12 cellular contexts compared by ENCODE assay signal in the genomic region with DNA sequence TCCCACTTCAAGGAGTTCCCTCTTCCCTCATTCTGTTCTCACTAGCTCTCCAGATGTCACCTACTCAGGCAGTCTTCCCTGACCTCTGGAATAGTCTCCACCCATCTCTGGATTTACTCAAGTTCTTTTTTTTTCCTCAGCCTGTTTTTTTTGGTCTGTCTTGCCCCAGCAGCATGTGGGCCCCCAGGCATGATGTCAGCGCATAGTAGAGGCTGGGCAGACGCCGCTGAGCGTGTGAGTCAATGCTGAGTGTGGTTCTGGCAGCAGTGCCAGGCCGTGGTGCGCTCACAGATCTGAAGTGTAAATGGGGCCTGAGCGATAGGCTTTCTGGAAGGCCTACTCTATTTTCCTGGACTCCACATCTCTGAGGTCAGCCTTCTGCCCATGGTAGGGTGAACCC. TPM values are rescaled to one million over a fixed set of nuclear protein-coding genes. Genes with fewer than 3 reads are reported as not detected.
DNase-seq lines count a peak whose midpoint lies in the region; ATAC-seq and TF ChIP-seq lines count a peak whose summit lies in the region.
"Had no signal": no experiment of that assay in that cellular context is flagged by ENCODE, and none has a peak within 500 bp of the region (broad histone marks: within the 10 kb centered on the region; RNA-seq: fewer than 3 reads in every experiment).

No MANE protein-coding gene starts in this region.

- no peaks in the 10 kb centered on the region for H3K36me3 ChIP-seq in heart right ventricle
- H3K36me3 ChIP-seq in hepatocyte (replicated peaks; ENCODE audit: insufficient read depth, low read depth) = no peaks in the 10 kb centered on the region
- H3K36me3 ChIP-seq: BLaER1 had no signal

- DNase-seq in heart right ventricle (no peak), Right ventricle myocardium superior (no peak), amniotic epithelial cell (ENCODE audit: low read depth) (peak; percentile 87), hepatocyte (ENCODE audit: low spot score) (peak; percentile 57), DMS153 (lab: John Stamatoyannopoulos, UW) (no peak), NCI-H2029 treated with DMSO at 0.1 percent for 48 hours (lab: John Stamatoyannopoulos, UW) (no peak)
- DNase-seq: NCI-H748 treated with DMSO at 0.1 percent for 48 hours, T-helper 9 cell had no signal

- H3K4me3 ChIP-seq in heart right ventricle (no peak overlapping the region), hepatocyte (no peak overlapping the region)
- H3K4me3 ChIP-seq: BLaER1, GM12878 had no signal

- WGBS in heart right ventricle, 2 donors = 76 to 81% methylated on average over 7 of the region's 7 CpGs
- 74% methylated on average over 7 of the region's 7 CpGs for WGBS in hepatocyte (ENCODE audit: low lambda C conversion rate, missing lambda C conversion rate)

- H3K9me3 ChIP-seq in heart right ventricle (peaks cover 0 to 6% (median 0%) of the 10 kb centered on the region in 11 donors), hepatocyte (ENCODE audit: low read depth) (no peaks in the 10 kb centered on the region)
- H3K9me3 ChIP-seq: BLaER1 had no signal

- H3K9me2 ChIP-seq in hepatocyte (replicated peaks; ENCODE audit: insufficient read depth) = no peaks in the 10 kb centered on the region

- no peak overlapping the region for H2AFZ ChIP-seq in hepatocyte

- H3K27me3 ChIP-seq in heart right ventricle = peaks cover 0 to 6% (median 0%) of the 10 kb centered on the region in 7 donors
- no peaks in the 10 kb centered on the region for H3K27me3 ChIP-seq in hepatocyte
- H3K27me3 ChIP-seq: BLaER1 had no signal

- H3K79me2 ChIP-seq in hepatocyte = no peaks in the 10 kb centered on the region

- intact Hi-C loops in heart right ventricle (cut with DNase I) (loop anchor here in 1 of 10 donors (5.0 kb wide), 1 partner anchor 287 kb away; no protein-coding TSS in a partner anchor), Right ventricle myocardium superior (cut with DNase I) (no loop called here)

- no peak for TF ChIP-seq POLR2A in GM18505 (IDR thresholded peaks at IDR 0.05; ENCODE audit: borderline replicate concordance, extremely low read depth, insufficient read depth, insufficient read length)

- no peak overlapping the region for H3K27ac ChIP-seq in heart right ventricle
- H3K27ac ChIP-seq in hepatocyte = no peak overlapping the region
- H3K27ac ChIP-seq: BLaER1 had no signal

- TF ChIP-seq CTCF in heart right ventricle (IDR thresholded peaks at IDR 0.05) = no peak
- no peak for TF ChIP-seq CTCF in hepatocyte (IDR thresholded peaks at IDR 0.05; ENCODE audit: poor library complexity)

- H3K4me2 ChIP-seq in hepatocyte = no peak overlapping the region

- peak in 6 of 8 donors; percentile 48 to 66 (median 56) for ATAC-seq in heart right ventricle
- ATAC-seq in Right ventricle myocardium superior (ENCODE audit: poor library complexity) = no peak
- no peak for ATAC-seq in GM18505 (IDR thresholded peaks at IDR 0.05; ENCODE audit: unreplicated experiment)
- ATAC-seq in GM19397 (IDR thresholded peaks at IDR 0.05; ENCODE audit: unreplicated experiment) = no peak
- ATAC-seq: GM12878 had no signal

- H4K20me1 ChIP-seq in hepatocyte (ENCODE audit: insufficient read depth, poor library complexity, severe bottlenecking) = no peaks in the 10 kb centered on the region
- H4K20me1 ChIP-seq: BLaER1 had no signal

- no peaks in the 10 kb centered on the region for H3K4me1 ChIP-seq in heart right ventricle
- H3K4me1 ChIP-seq in hepatocyte (ENCODE audit: insufficient read depth) = no peaks in the 10 kb centered on the region

RNA-seq across cellular contexts. Expression of gene KCNJ18, which starts 2.7 kb away (rescaled TPM):
- total RNA-seq in heart right ventricle = not detected
- polyA plus RNA-seq in heart right ventricle = not detected
- not detected for total RNA-seq in Right ventricle myocardium superior
- not detected in 2 replicates for total RNA-seq in hepatocyte
- not detected in 2 replicates for polyA plus RNA-seq in hepatocyte
- total RNA-seq: GM12878 had no signal
- polyA plus RNA-seq: GM12878 had no signal

Comparison
In these comparisons a context has a peak if more than half of its experiments do, and no peak if none do; other contexts are left out.
1. ATAC-seq: peak in heart right ventricle (6 of 8); none in Right ventricle myocardium superior (single experiment), GM18505 (single experiment) and GM19397 (single experiment).
2. DNase-seq: peak in amniotic epithelial cell (single experiment) and hepatocyte (single experiment); none in heart right ventricle (0 of 2), Right ventricle myocardium superior (single experiment), DMS153 (single experiment) and NCI-H2029 treated with DMSO at 0.1 percent for 48 hours (single experiment).